ENCODE assay signal across 26 cellular contexts in genomic region chr7:26532490-26532889, GRCh38.
"Had no signal": no experiment of that assay in that cellular context is flagged by ENCODE, and none has a peak within 500 bp of the region (broad histone marks: within the 10 kb centered on the region; RNA-seq: fewer than 3 reads in every experiment).

No MANE protein-coding gene starts in this region.

- FAIRE-seq: TTC549 had no signal

- H3K9me3 ChIP-seq: breast epithelium, colonic mucosa, MG63, Peyer's patch, SJCRH30 had no signal

- H3K27me3 ChIP-seq: colonic mucosa, Peyer's patch had no signal

- H3K36me3 ChIP-seq: breast epithelium, colonic mucosa, MG63, Peyer's patch, SJCRH30 had no signal

- H3K4me3 ChIP-seq: breast epithelium, colonic mucosa, MG63, Peyer's patch, SJCRH30 had no signal

- H3K4me2 ChIP-seq: KMS-11 had no signal

- H3K4me1 ChIP-seq: breast epithelium, colonic mucosa, Peyer's patch, SJCRH30 had no signal

- H3K9ac ChIP-seq: KMS-11 had no signal

- DNase-seq: activated B cell treated with CpG ODN at 0.5 μM for 24 hours; activated CD4-positive, alpha-beta T cell treated with anti-CD3 and anti-CD28 coated beads for 1 hour; activated CD4-positive, alpha-beta T cell treated with anti-CD3 and anti-CD28 coated beads, Interleukin-2, amount 10 ng/mL, durations not matched to agents 24 days and 14 days; activated CD4-positive, alpha-beta T cell treated with anti-CD3 and anti-CD28 coated beads, Interleukin-2, amount 50 U/mL, for 48 hours; activated CD8-positive, alpha-beta memory T cell treated with anti-CD3 and anti-CD28 coated beads, Interleukin-2, amount 10 ng/mL, durations not matched to agents 7 days and 5 days; activated effector memory CD4-positive, alpha-beta T cell treated with Interleukin-2 at 50 U/mL for 16 hours; activated naive CD4-positive, alpha-beta T cell; activated T-cell treated with anti-CD3 and anti-CD28 coated beads, Interleukin-2, amount 50 U/mL, for 24 hours; aorta; caudate nucleus; colonic mucosa; MG63; MV-4-11; NCI-H1694; NCI-H2029; NCI-H2107; NCI-H2171 treated with DMSO at 0.1 percent for 48 hours; NCI-H524 treated with DMSO at 0.1 percent for 48 hours; Peyer's patch; Right ventricle myocardium superior; SJCRH30; T-helper 17 cell; T-helper 9 cell had no signal
